In the genomic region with DNA sequence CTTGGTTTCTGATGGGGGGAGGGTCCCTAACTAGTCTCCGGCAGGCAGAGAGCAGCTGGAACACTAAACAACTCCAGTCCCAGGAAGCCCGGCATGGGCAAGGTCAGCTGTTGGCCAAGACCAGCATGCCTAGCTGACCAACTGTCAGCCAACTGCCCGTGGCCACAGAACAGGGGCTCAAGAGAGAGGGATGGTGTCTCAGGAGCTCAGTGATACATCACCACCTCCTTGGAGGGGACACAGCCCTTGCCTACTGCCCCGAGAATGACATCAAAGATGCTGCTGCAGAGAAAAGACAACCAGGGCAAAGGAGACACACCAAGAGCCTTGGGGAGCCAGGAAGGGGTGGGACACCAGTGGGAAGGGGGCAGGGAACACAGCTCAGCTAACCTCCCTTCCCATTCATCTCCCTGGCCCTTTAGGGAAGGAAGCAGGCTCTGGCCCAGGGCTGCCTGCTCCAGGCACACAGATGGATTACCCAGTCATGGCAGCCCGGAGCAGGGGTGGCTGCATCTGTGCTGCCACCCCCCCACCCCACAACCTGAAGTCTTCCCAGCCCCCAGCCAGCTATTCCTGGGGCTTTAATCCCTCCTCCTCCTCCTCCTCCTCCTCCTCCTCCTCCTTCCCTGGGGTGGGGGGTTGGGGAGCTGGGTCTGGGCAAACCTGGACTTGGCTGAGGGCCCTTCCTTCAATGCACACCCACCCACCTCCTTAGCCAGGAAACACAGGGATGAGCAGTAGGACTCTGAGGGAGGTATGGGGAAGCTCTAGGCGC, we compare ENCODE assay signal across 9 cellular contexts. TPM values are rescaled to one million over a fixed set of nuclear protein-coding genes. Genes with fewer than 3 reads are reported as not detected.
DNase-seq lines count a peak whose midpoint lies in the region; TF ChIP-seq lines count a peak whose summit lies in the region.
"Had no signal": no experiment of that assay in that cellular context is flagged by ENCODE, and none has a peak within 500 bp of the region (broad histone marks: within the 10 kb centered on the region; RNA-seq: fewer than 3 reads in every experiment).

No MANE protein-coding gene starts in this region.

- H3K27me3 Mint-ChIP-seq in activated naive CD4-positive, alpha-beta T cell treated with anti-CD3 and anti-CD28 coated beads, Interleukin-2, amount 50 U/mL, for 24 hours: peaks cover 5% of the 10 kb centered on the region
- peaks cover 4% of the 10 kb centered on the region for H3K27me3 Mint-ChIP-seq in type B pancreatic cell

- peaks cover 4% of the 10 kb centered on the region for H3K4me1 Mint-ChIP-seq in activated naive CD4-positive, alpha-beta T cell treated with anti-CD3 and anti-CD28 coated beads, Interleukin-2, amount 50 U/mL, for 24 hours
- peaks cover 37% of the 10 kb centered on the region for H3K4me1 Mint-ChIP-seq in type B pancreatic cell (ENCODE audit: unreplicated experiment)

- H3K56ac ChIP-seq in mesendoderm (ENCODE audit: low read length): peak overlapping the region; percentile 91

- H3K18ac ChIP-seq in mesendoderm (ENCODE audit: low read length): peak overlapping the region; percentile 17

- no peak for DNase-seq in activated naive CD4-positive, alpha-beta T cell (lab: John Stamatoyannopoulos, UW)
- DNase-seq in choroid plexus epithelial cell (ENCODE audit: low read depth) (no peak), mesendoderm (peak; percentile 32), type B pancreatic cell (ENCODE audit: extremely low spot score, unreplicated experiment) (no peak), LoVo (ENCODE audit: low spot score) (no peak), NAMALWA (ENCODE audit: low spot score) (no peak)
- no peak for DNase-seq in central memory CD4-positive, alpha-beta T cell
- DNase-seq: T-helper 9 cell had no signal

- no CpG with 5 or more reads among the region's 6 CpGs for WGBS in mesendoderm (ENCODE audit: extremely low coverage, insufficient coverage, low lambda C conversion rate)

- no peak overlapping the region for H3K4ac ChIP-seq in mesendoderm (ENCODE audit: low read depth, low read length)

- no peak overlapping the region for H3K27ac ChIP-seq in mesendoderm (ENCODE audit: low read depth, low read length)

- H3K36me3 Mint-ChIP-seq in activated naive CD4-positive, alpha-beta T cell treated with anti-CD3 and anti-CD28 coated beads, Interleukin-2, amount 50 U/mL, for 24 hours: no peaks in the 10 kb centered on the region
- peaks cover 3% of the 10 kb centered on the region for H3K36me3 Mint-ChIP-seq in type B pancreatic cell

- peaks cover 16% of the 10 kb centered on the region for H3K79me2 ChIP-seq in mesendoderm (ENCODE audit: control insufficient read depth, insufficient read depth, low read length)

- TF ChIP-seq CTCF in choroid plexus epithelial cell (conservative IDR thresholded peaks at IDR 0.05; ENCODE audit: low read depth, low read length) (no peak), type B pancreatic cell (conservative IDR thresholded peaks at IDR 0.05) (no peak)

- H3K9me3 Mint-ChIP-seq in activated naive CD4-positive, alpha-beta T cell treated with anti-CD3 and anti-CD28 coated beads, Interleukin-2, amount 50 U/mL, for 24 hours: no peaks in the 10 kb centered on the region
- H3K9me3 Mint-ChIP-seq in type B pancreatic cell: no peaks in the 10 kb centered on the region

- peak overlapping the region; percentile 88 for H3K9ac ChIP-seq in mesendoderm (ENCODE audit: low read length)

- no peak overlapping the region for H4K5ac ChIP-seq in mesendoderm (ENCODE audit: low read length)

- peak overlapping the region; percentile 55 for H3K4me3 Mint-ChIP-seq in activated naive CD4-positive, alpha-beta T cell treated with anti-CD3 and anti-CD28 coated beads, Interleukin-2, amount 50 U/mL, for 24 hours
- peak overlapping the region; percentile 83 for H3K4me3 Mint-ChIP-seq in type B pancreatic cell

- H3K4me3 ChIP-seq in choroid plexus epithelial cell (ENCODE audit: low read depth, low read length): peak overlapping the region; percentile 67
- no peak overlapping the region for H3K4me3 ChIP-seq in mesendoderm (ENCODE audit: low read length)

- no peak overlapping the region for H2BK120ac ChIP-seq in mesendoderm (ENCODE audit: low read depth, low read length)

- H4K8ac ChIP-seq in mesendoderm (ENCODE audit: low read depth, low read length): no peak overlapping the region

- no peak overlapping the region for H2BK15ac ChIP-seq in mesendoderm (replicated peaks; ENCODE audit: low read depth)

- H3K27ac Mint-ChIP-seq in activated naive CD4-positive, alpha-beta T cell treated with anti-CD3 and anti-CD28 coated beads, Interleukin-2, amount 50 U/mL, for 24 hours: no peak overlapping the region
- H3K27ac Mint-ChIP-seq in type B pancreatic cell: peak overlapping the region; percentile 58

- no peak overlapping the region for H2BK5ac ChIP-seq in mesendoderm (ENCODE audit: low read length)

- H3K36me3 ChIP-seq in mesendoderm (ENCODE audit: control insufficient read depth, insufficient read depth, low read length): no peaks in the 10 kb centered on the region

- H3K4me1 ChIP-seq in mesendoderm (ENCODE audit: control insufficient read depth, low read depth, low read length): peaks cover 7% of the 10 kb centered on the region

- peak overlapping the region; percentile 51 for H2AK5ac ChIP-seq in mesendoderm (ENCODE audit: low read length)

- peak overlapping the region; percentile 98 for H3K4me2 ChIP-seq in mesendoderm (ENCODE audit: low read length)

- H3K23ac ChIP-seq in mesendoderm (ENCODE audit: low read length): no peak overlapping the region

- peaks cover 17% of the 10 kb centered on the region for H3K79me1 ChIP-seq in mesendoderm (ENCODE audit: low read length)

- H3K27me3 ChIP-seq in mesendoderm (ENCODE audit: insufficient read depth, low read length, poor library complexity): no peaks in the 10 kb centered on the region

RNA-seq across cellular contexts. Expression of a gene that starts 1.9 kb away (rescaled TPM):
- 18.7 TPM for polyA plus RNA-seq in mesendoderm (2013, experiment 1 of 2)
- polyA plus RNA-seq in mesendoderm (2013, experiment 2 of 2): 20.2 TPM
- 26.3 and 63.4 TPM in 2 replicates for total RNA-seq in type B pancreatic cell (ENCODE audit: low replicate concordance)
